In genomic region chr20:17613328-17614175, GRCh38 we compare ENCODE assay signal across 1 cellular context.
TF ChIP-seq lines count a peak whose summit lies in the region.

No MANE protein-coding gene starts in this region.

TF ChIP-seq in HepG2, 621 proteins besides CTCF, POLR2A, EP300 and RAD21 (continued from another document):
- TF ChIP-seq ZNF274 (CRISPR knock-in tag; IDR thresholded peaks at IDR 0.05) (0 out of 2 replicates have a peak, but pooled peaks have one; percentile 26), ATF7 (IDR thresholded peaks at IDR 0.05) (no peak), ATF7 (CRISPR knock-in tag; IDR thresholded peaks at IDR 0.05) (peak; percentile 21; the same call in 1 of the 2 replicates), THAP8 (CRISPR knock-in tag; IDR thresholded peaks at IDR 0.05; ENCODE audit: borderline replicate concordance) (0 out of 2 replicates have a peak, but pooled peaks have one; percentile 76), MYPOP (CRISPR knock-in tag; IDR thresholded peaks at IDR 0.05) (no peak), ZNF343 (CRISPR knock-in tag; IDR thresholded peaks at IDR 0.05) (no peak), HNRNPL (IDR thresholded peaks at IDR 0.05; ENCODE audit: low read depth, low read length) (0 out of 2 replicates have a peak, but pooled peaks have one; percentile 5), ZNF558 (CRISPR knock-in tag; IDR thresholded peaks at IDR 0.05; ENCODE audit: borderline replicate concordance) (0 out of 2 replicates have a peak, but pooled peaks have one; percentile 12), ZNF552 (CRISPR knock-in tag; IDR thresholded peaks at IDR 0.05; ENCODE audit: borderline replicate concordance) (no peak), FOXJ3 (CRISPR knock-in tag; IDR thresholded peaks at IDR 0.05; ENCODE audit: borderline replicate concordance) (no peak), POLR2AphosphoS5 (IDR thresholded peaks at IDR 0.05; ENCODE audit: low read depth, low read length) (0 out of 2 replicates have a peak, but pooled peaks have one; percentile 23), ZBTB33 (CRISPR knock-in tag; IDR thresholded peaks at IDR 0.05) (peak; percentile 46; the same call in 1 of the 2 replicates), SNAPC2 (CRISPR knock-in tag; IDR thresholded peaks at IDR 0.05) (no peak), SP4 (CRISPR knock-in tag; IDR thresholded peaks at IDR 0.05) (0 out of 2 replicates have a peak, but pooled peaks have one; percentile 34), SALL1 (CRISPR knock-in tag; IDR thresholded peaks at IDR 0.05) (no peak; the same call in 1 of the 2 replicates), THAP7 (CRISPR knock-in tag; IDR thresholded peaks at IDR 0.05) (0 out of 2 replicates have a peak, but pooled peaks have one; percentile 17), KLF6 (CRISPR knock-in tag; IDR thresholded peaks at IDR 0.05) (no peak), HOXA3 (CRISPR knock-in tag; IDR thresholded peaks at IDR 0.05) (peak; percentile 31; the same call in 1 of the 2 replicates), RBAK (CRISPR knock-in tag; IDR thresholded peaks at IDR 0.05) (no peak), AGO1 (IDR thresholded peaks at IDR 0.05; ENCODE audit: low read depth, low read length, poor library complexity, severe bottlenecking) (peak; percentile 10)
